ENCODE assay signal across 39 cellular contexts in genomic region chr11:70865356-70865755, GRCh38.
"Had no signal": no experiment of that assay in that cellular context is flagged by ENCODE, and none has a peak within 500 bp of the region (broad histone marks: within the 10 kb centered on the region; RNA-seq: fewer than 3 reads in every experiment).

No MANE protein-coding gene starts in this region.

- H3K9me3 ChIP-seq: adrenal gland, ascending aorta, body of pancreas, breast epithelium had no signal

- H3K27ac ChIP-seq: adrenal gland, ascending aorta, body of pancreas, brain microvascular endothelial cell, breast epithelium, cardiac muscle cell had no signal

- H3K27ac Mint-ChIP-seq: activated naive CD4-positive, alpha-beta T cell treated with anti-CD3 and anti-CD28 coated beads for 36 hours; activated naive CD4-positive, alpha-beta T cell treated with anti-CD3 and anti-CD28 coated beads, Interleukin-2, amount 10 ng/mL, durations not matched to agents 7 days and 5 days; activated naive CD4-positive, alpha-beta T cell treated with anti-CD3 and anti-CD28 coated beads, Interleukin-2, amount 50 U/mL, for 24 hours; activated naive CD4-positive, alpha-beta T cell treated with anti-CD3 and anti-CD28 coated beads, Interleukin-2, amount 50 U/mL, for 72 hours; activated naive CD8-positive, alpha-beta T cell; activated naive CD8-positive, alpha-beta T cell treated with anti-CD3 and anti-CD28 coated beads for 36 hours; activated naive CD8-positive, alpha-beta T cell treated with anti-CD3 and anti-CD28 coated beads, Interleukin-2, amount 10 ng/mL, durations not matched to agents 7 days and 5 days; activated naive CD8-positive, alpha-beta T cell treated with anti-CD3 and anti-CD28 coated beads, Interleukin-2, amount 50 U/mL, for 24 hours; activated T-cell treated with anti-CD3 and anti-CD28 coated beads, Interleukin-2, amount 50 U/mL, for 24 hours; activated T-cell treated with anti-CD3 and anti-CD28 coated beads, Interleukin-2, amount 50 U/mL, for 72 hours; activated T-helper 1 cell treated with anti-CD3 and anti-CD28 coated beads, Interleukin-12 subunit alpha, Interleukin-12 subunit beta, Interleukin-2, Interleukin-4 antibody, amounts not matched to agents 30 ng/mL and 10 ng/mL and 1 ng/mL, durations not matched to agents 14 hours and 24 hours and 36 hours; activated T-helper 17 cell treated with anti-CD3 and anti-CD28 coated beads, Interleukin-2, amount 50 U/mL, for 72 hours; activated T-helper 2 cell treated with anti-CD3 and anti-CD28 coated beads, Interferon-gamma antibody, Interleukin-2, Interleukin-4, amounts not matched to agents 10 μg/mL and 5 μg/mL and 100 μg/mL, durations not matched to agents 14 hours and 24 hours and 36 hours had no signal

- ATAC-seq: activated naive CD4-positive, alpha-beta T cell treated with anti-CD3 and anti-CD28 coated beads, Interleukin-2, amount 50 U/mL, for 72 hours; activated naive CD8-positive, alpha-beta T cell treated with anti-CD3 and anti-CD28 coated beads, Interleukin-2, amount 50 U/mL, for 24 hours; activated T-cell treated with anti-CD3 and anti-CD28 coated beads, Interleukin-2, amount 50 U/mL, for 4 hours; activated T-cell treated with anti-CD3 and anti-CD28 coated beads, Interleukin-2, amount 50 U/mL, for 72 hours; activated T-helper 17 cell treated with anti-CD3 and anti-CD28 coated beads, Interleukin-2, amount 50 U/mL, for 72 hours; body of pancreas had no signal

- H3K9me3 Mint-ChIP-seq: activated naive CD4-positive, alpha-beta T cell treated with anti-CD3 and anti-CD28 coated beads for 36 hours; activated naive CD4-positive, alpha-beta T cell treated with anti-CD3 and anti-CD28 coated beads, Interleukin-2, amount 10 ng/mL, durations not matched to agents 7 days and 5 days; activated naive CD4-positive, alpha-beta T cell treated with anti-CD3 and anti-CD28 coated beads, Interleukin-2, amount 50 U/mL, for 24 hours; activated naive CD4-positive, alpha-beta T cell treated with anti-CD3 and anti-CD28 coated beads, Interleukin-2, amount 50 U/mL, for 72 hours; activated naive CD8-positive, alpha-beta T cell treated with anti-CD3 and anti-CD28 coated beads for 36 hours; activated naive CD8-positive, alpha-beta T cell treated with anti-CD3 and anti-CD28 coated beads, Interleukin-2, amount 10 ng/mL, durations not matched to agents 7 days and 5 days; activated naive CD8-positive, alpha-beta T cell treated with anti-CD3 and anti-CD28 coated beads, Interleukin-2, amount 50 U/mL, for 24 hours; activated T-cell treated with anti-CD3 and anti-CD28 coated beads, Interleukin-2, amount 50 U/mL, for 24 hours; activated T-cell treated with anti-CD3 and anti-CD28 coated beads, Interleukin-2, amount 50 U/mL, for 4 hours; activated T-helper 1 cell treated with anti-CD3 and anti-CD28 coated beads, Interleukin-12 subunit alpha, Interleukin-12 subunit beta, Interleukin-2, Interleukin-4 antibody, amounts not matched to agents 30 ng/mL and 10 ng/mL and 1 ng/mL, durations not matched to agents 14 hours and 24 hours and 36 hours; activated T-helper 17 cell treated with anti-CD3 and anti-CD28 coated beads, Interleukin-2, amount 50 U/mL, for 72 hours; activated T-helper 2 cell treated with anti-CD3 and anti-CD28 coated beads, Interferon-gamma antibody, Interleukin-2, Interleukin-4, amounts not matched to agents 10 μg/mL and 5 μg/mL and 100 μg/mL, durations not matched to agents 14 hours and 24 hours and 36 hours; central memory CD8-positive, alpha-beta T cell had no signal

- H3K36me3 ChIP-seq: adrenal gland, ascending aorta, brain microvascular endothelial cell, breast epithelium, cardiac muscle cell had no signal

- H3K27me3 Mint-ChIP-seq: activated naive CD4-positive, alpha-beta T cell treated with anti-CD3 and anti-CD28 coated beads, Interleukin-2, amount 10 ng/mL, durations not matched to agents 7 days and 5 days; activated naive CD8-positive, alpha-beta T cell; activated naive CD8-positive, alpha-beta T cell treated with anti-CD3 and anti-CD28 coated beads for 36 hours; activated naive CD8-positive, alpha-beta T cell treated with anti-CD3 and anti-CD28 coated beads, Interleukin-2, amount 10 ng/mL, durations not matched to agents 7 days and 5 days; activated naive CD8-positive, alpha-beta T cell treated with anti-CD3 and anti-CD28 coated beads, Interleukin-2, amount 50 U/mL, for 24 hours; activated T-cell treated with anti-CD3 and anti-CD28 coated beads, Interleukin-2, amount 50 U/mL, for 24 hours had no signal

- H3K4me3 Mint-ChIP-seq: activated naive CD4-positive, alpha-beta T cell treated with anti-CD3 and anti-CD28 coated beads for 36 hours; activated naive CD4-positive, alpha-beta T cell treated with anti-CD3 and anti-CD28 coated beads, Interleukin-2, amount 10 ng/mL, durations not matched to agents 7 days and 5 days; activated naive CD4-positive, alpha-beta T cell treated with anti-CD3 and anti-CD28 coated beads, Interleukin-2, amount 50 U/mL, for 24 hours; activated naive CD8-positive, alpha-beta T cell; activated naive CD8-positive, alpha-beta T cell treated with anti-CD3 and anti-CD28 coated beads for 36 hours; activated naive CD8-positive, alpha-beta T cell treated with anti-CD3 and anti-CD28 coated beads, Interleukin-2, amount 10 ng/mL, durations not matched to agents 7 days and 5 days; activated naive CD8-positive, alpha-beta T cell treated with anti-CD3 and anti-CD28 coated beads, Interleukin-2, amount 50 U/mL, for 24 hours; activated T-cell treated with anti-CD3 and anti-CD28 coated beads, Interleukin-2, amount 50 U/mL, for 24 hours; activated T-cell treated with anti-CD3 and anti-CD28 coated beads, Interleukin-2, amount 50 U/mL, for 4 hours; activated T-cell treated with anti-CD3 and anti-CD28 coated beads, Interleukin-2, amount 50 U/mL, for 72 hours; activated T-helper 1 cell treated with anti-CD3 and anti-CD28 coated beads, Interleukin-12 subunit alpha, Interleukin-12 subunit beta, Interleukin-2, Interleukin-4 antibody, amounts not matched to agents 30 ng/mL and 10 ng/mL and 1 ng/mL, durations not matched to agents 14 hours and 24 hours and 36 hours; activated T-helper 17 cell treated with anti-CD3 and anti-CD28 coated beads, Interleukin-2, amount 50 U/mL, for 72 hours; brain; central memory CD8-positive, alpha-beta T cell had no signal

- H3K4me1 ChIP-seq: adrenal gland, ascending aorta, body of pancreas, breast epithelium had no signal

- H3K4me3 ChIP-seq: adrenal gland, ascending aorta, body of pancreas, breast epithelium, cardiac muscle cell had no signal

- H3K4me1 Mint-ChIP-seq: activated naive CD4-positive, alpha-beta T cell treated with anti-CD3 and anti-CD28 coated beads, Interleukin-2, amount 10 ng/mL, durations not matched to agents 7 days and 5 days; activated naive CD4-positive, alpha-beta T cell treated with anti-CD3 and anti-CD28 coated beads, Interleukin-2, amount 50 U/mL, for 24 hours; activated naive CD8-positive, alpha-beta T cell treated with anti-CD3 and anti-CD28 coated beads for 36 hours; activated naive CD8-positive, alpha-beta T cell treated with anti-CD3 and anti-CD28 coated beads, Interleukin-2, amount 10 ng/mL, durations not matched to agents 7 days and 5 days; activated naive CD8-positive, alpha-beta T cell treated with anti-CD3 and anti-CD28 coated beads, Interleukin-2, amount 50 U/mL, for 24 hours; central memory CD8-positive, alpha-beta T cell had no signal

- FAIRE-seq: astrocyte had no signal

- H3K27me3 ChIP-seq: adrenal gland, ascending aorta, body of pancreas, brain microvascular endothelial cell, breast epithelium, cardiac muscle cell had no signal

- H3K36me3 Mint-ChIP-seq: activated naive CD4-positive, alpha-beta T cell treated with anti-CD3 and anti-CD28 coated beads, Interleukin-2, amount 10 ng/mL, durations not matched to agents 7 days and 5 days; activated naive CD4-positive, alpha-beta T cell treated with anti-CD3 and anti-CD28 coated beads, Interleukin-2, amount 50 U/mL, for 24 hours; activated naive CD4-positive, alpha-beta T cell treated with anti-CD3 and anti-CD28 coated beads, Interleukin-2, amount 50 U/mL, for 72 hours; activated naive CD8-positive, alpha-beta T cell; activated naive CD8-positive, alpha-beta T cell treated with anti-CD3 and anti-CD28 coated beads for 36 hours; activated naive CD8-positive, alpha-beta T cell treated with anti-CD3 and anti-CD28 coated beads, Interleukin-2, amount 10 ng/mL, durations not matched to agents 7 days and 5 days; brain had no signal

- DNase-seq: activated effector memory CD4-positive, alpha-beta T cell treated with anti-CD3 and anti-CD28 coated beads, Interleukin-2, amount 50 U/mL, for 16 hours; activated effector memory CD4-positive, alpha-beta T cell treated with Interleukin-2 at 50 U/mL for 16 hours; activated gamma-delta T cell; activated gamma-delta T cell treated with Interleukin-2 at 50 U/mL for 16 hours; activated naive CD4-positive, alpha-beta T cell; activated naive CD4-positive, alpha-beta T cell treated with anti-CD3 and anti-CD28 coated beads for 36 hours; activated naive CD4-positive, alpha-beta T cell treated with anti-CD3 and anti-CD28 coated beads, Interleukin-2, amount 10 ng/mL, durations not matched to agents 7 days and 5 days; activated naive CD4-positive, alpha-beta T cell treated with anti-CD3 and anti-CD28 coated beads, Interleukin-2, amount 50 U/mL, for 16 hours; activated naive CD4-positive, alpha-beta T cell treated with Interleukin-2 at 50 U/mL for 16 hours; activated naive CD8-positive, alpha-beta T cell treated with anti-CD3 and anti-CD28 coated beads for 36 hours; activated naive CD8-positive, alpha-beta T cell treated with anti-CD3 and anti-CD28 coated beads, Interleukin-2, amount 10 ng/mL, durations not matched to agents 7 days and 5 days; activated naive CD8-positive, alpha-beta T cell treated with anti-CD3 and anti-CD28 coated beads, Interleukin-2, amount 50 U/mL, for 24 hours; activated T-cell treated with anti-CD3 and anti-CD28 coated beads for 4 hours; activated T-cell treated with anti-CD3 and anti-CD28 coated beads, Interleukin-2, amount 50 U/mL, for 1 hour; activated T-cell treated with anti-CD3 and anti-CD28 coated beads, Interleukin-2, amount 50 U/mL, for 24 hours; activated T-cell treated with anti-CD3 and anti-CD28 coated beads, Interleukin-2, amount 50 U/mL, for 4 hours; activated T-cell treated with anti-CD3 and anti-CD28 coated beads, Interleukin-2, amount 50 U/mL, for 48 hours; activated T-cell treated with anti-CD3 and anti-CD28 coated beads, Interleukin-2, amount 50 U/mL, for 72 hours; adrenal gland; amniotic stem cell; amygdala; anterior cingulate cortex; body of pancreas; brain microvascular endothelial cell; caudate nucleus; central memory CD4-positive, alpha-beta T cell; cerebellar nuclear complex had no signal
